ENCODE assay signal across 22 cellular contexts in genomic region chr14:96663491-96664067, GRCh38.
A peak's percentile ranks its signal among the peaks of the same experiment; 100 is the strongest.
DNase-seq lines count a peak whose midpoint lies in the region; ATAC-seq, FAIRE-seq and TF ChIP-seq lines count a peak whose summit lies in the region.
"Had no signal": no experiment of that assay in that cellular context is flagged by ENCODE, and none has a peak within 500 bp of the region (broad histone marks: within the 10 kb centered on the region; RNA-seq: fewer than 3 reads in every experiment).

No MANE protein-coding gene starts in this region.

- H3K9ac ChIP-seq in IMR-90 (ENCODE audit: low read depth, low read length) (no peak overlapping the region), H1 (replicated peaks in 1 of 4; ENCODE audit: extremely low read depth in 1 of 4, low read depth in 3 of 4, low read length in 3 of 4) (no peak overlapping the region)
- H3K9ac ChIP-seq: SK-N-SH had no signal

- 41% methylated on average over 10 of the region's 10 CpGs for WGBS in A549 (ENCODE audit: missing lambda C conversion rate)
- 100% methylated on average over 1 of the region's 10 CpGs; no CpG with 5 or more reads in 1 of the 2 experiments for WGBS in IMR-90 (ENCODE audit: extremely low coverage in 2 of 2, insufficient read length in 1 of 2), 2 experiments
- 92% methylated on average over 10 of the region's 10 CpGs; no CpG with 5 or more reads in 1 of the 2 experiments for WGBS in H1 (ENCODE audit: extremely low coverage in 1 of 2, insufficient coverage in 1 of 2, insufficient read length in 1 of 2, insufficient replicate concordance in 2 of 2, low coverage in 1 of 2, low lambda C conversion rate in 2 of 2, missing lambda C conversion rate in 1 of 2), 2 experiments
- WGBS in transverse colon (ENCODE audit: low coverage in 1 of 2), 2 donors = 80% methylated on average over 3 to 10 of the region's 10 CpGs

- FAIRE-seq in A549 (lab: Jason Lieb, UNC) (no peak), H1 (lab: Jason Lieb, UNC) (no peak), RCC 7860 (lab: Jason Lieb, UNC) (no peak)
- FAIRE-seq: GM19239 had no signal

- H3K23me2 ChIP-seq in H1 (ENCODE audit: low read depth, low read length) = no peaks in the 10 kb centered on the region

- TF ChIP-seq RAD21 in A549 (conservative IDR thresholded peaks at IDR 0.05 in 1 of 2, IDR thresholded peaks at IDR 0.05 in 1 of 2) (no peak), IMR-90 (IDR thresholded peaks at IDR 0.05; ENCODE audit: low read length) (no peak), H1 (IDR thresholded peaks at IDR 0.05 in 1 of 2, conservative IDR thresholded peaks at IDR 0.05 in 1 of 2; ENCODE audit: low read depth in 2 of 2, low read length in 2 of 2) (no peak)

- CTCF ChIA-PET in A549 (lab: Yijun Ruan, JAX) (interaction anchor here (0.6 kb wide), 1 partner anchor 980 kb away, joined by 3 read pairs; no protein-coding TSS in a partner anchor), IMR-90 (lab: Yijun Ruan, JAX) (no interaction called here), PC-9 (lab: Charles Lee) (no interaction called here), H1 (lab: Charles Lee; ENCODE audit: partially characterized antibody) (interaction anchor here (0.6 to 8.0 kb wide), 5 partner anchors 20 to 80 kb away, joined by 3 to 72 read pairs (median 3); no protein-coding TSS in a partner anchor)

- POLR2A ChIA-PET in A549 (lab: Yijun Ruan, JAX) = no interaction called here
- POLR2A ChIA-PET in IMR-90 (lab: Charles Lee; ENCODE audit: unreplicated experiment) = no interaction called here
- POLR2A ChIA-PET in PC-9 (lab: Charles Lee; ENCODE audit: unreplicated experiment) = no interaction called here
- POLR2A ChIA-PET in H1 (lab: Charles Lee; ENCODE audit: partially characterized antibody) = no interaction called here

- H3K79me2 ChIP-seq in PC-9 (ENCODE audit: low read depth) (no peaks in the 10 kb centered on the region), H1 (ENCODE audit: control insufficient read depth in 1 of 2, insufficient read depth in 2 of 2, low read length in 2 of 2) (no peaks in the 10 kb centered on the region)

- H3K23ac ChIP-seq in IMR-90 (ENCODE audit: low read depth, low read length) (no peak overlapping the region), H1 (ENCODE audit: insufficient read length) (no peak overlapping the region)

- DNase-seq in A549 (ENCODE audit: low read depth in 1 of 2, low spot score in 1 of 2) = no peak
- no peak for DNase-seq in IMR-90
- no peak for DNase-seq in PC-9
- DNase-seq in H1 (ENCODE audit: low read depth in 1 of 2, low spot score in 2 of 2) = no peak
- no peak for DNase-seq in GM13976 (ENCODE audit: low spot score)
- DNase-seq in RCC 7860 (ENCODE audit: low spot score) = no peak
- DNase-seq in transverse colon = no peak
- DNase-seq in NCI-H82 treated with DMSO at 0.1 percent for 48 hours (lab: John Stamatoyannopoulos, UW; ENCODE audit: unreplicated experiment) = no peak
- DNase-seq: BE2C, EL, GF-D8, H7, HFFc6, NCI-H1694, NCI-H2081, NCI-H2171, NCI-H446, NCI-H526, SHP77 treated with DMSO at 0.1 percent for 48 hours, SK-N-SH had no signal

- in situ Hi-C loops in IMR-90 (cut with MboI; ENCODE audit: low sequenced_read_pairs) = no loop called here
- in situ Hi-C loops in GM13976 (cut with MboI; ENCODE audit: low sequenced_read_pairs, unreplicated experiment) = no loop called here
- in situ Hi-C loops in transverse colon (cut with MboI; ENCODE audit: low pct_ligation_motif_present in 1 of 4, low pct_unique_long_range_greater_than_20kb in 1 of 4, low sequenced_read_pairs in 3 of 4) = no loop called here

- no peaks in the 10 kb centered on the region for H3K4me1 ChIP-seq in A549
- no peaks in the 10 kb centered on the region for H3K4me1 ChIP-seq in IMR-90 (ENCODE audit: control insufficient read depth, insufficient read depth, low read length)
- no peaks in the 10 kb centered on the region for H3K4me1 ChIP-seq in PC-9 (replicated peaks; ENCODE audit: insufficient read depth)
- H3K4me1 ChIP-seq in H1 (replicated peaks in 1 of 4; ENCODE audit: control insufficient read depth in 3 of 4, insufficient read depth in 4 of 4, low read length in 3 of 4) = peaks cover 5 to 17% (median 6%) of the 10 kb centered on the region in 4 experiments; a peak in 5 of 7 replicates
- H3K4me1 ChIP-seq in transverse colon = no peaks in the 10 kb centered on the region
- H3K4me1 ChIP-seq: BE2C had no signal

- no peak overlapping the region for H3K18ac ChIP-seq in IMR-90 (ENCODE audit: low read depth, low read length)
- H3K18ac ChIP-seq in H1 (ENCODE audit: extremely low read depth, low read length) = no peak overlapping the region

- H3K4ac ChIP-seq in IMR-90 (ENCODE audit: low read depth, low read length) = no peak overlapping the region
- H3K4ac ChIP-seq in H1 (replicated peaks; ENCODE audit: insufficient read length, low read depth, low read length) = no peak overlapping the region

- H2AFZ ChIP-seq in IMR-90 (replicated peaks; ENCODE audit: low read length, poor library complexity) = peak overlapping the region; percentile 49
- peak overlapping the region; percentile 11; the same call in 1 of the 2 replicates for H2AFZ ChIP-seq in PC-9
- H2AFZ ChIP-seq in H1 (ENCODE audit: low read length) = 0 out of 2 replicates have a peak overlapping the region, but pooled peaks have one; percentile 8

- TF ChIP-seq POLR2A in A549 (IDR thresholded peaks at IDR 0.05; ENCODE audit: low read length) (no peak), IMR-90 (IDR thresholded peaks at IDR 0.05; ENCODE audit: low read depth, low read length) (no peak), H1 (IDR thresholded peaks at IDR 0.05; ENCODE audit: control extremely low read depth in 1 of 2, low read depth in 2 of 2, low read length in 2 of 2) (no peak), transverse colon (IDR thresholded peaks at IDR 0.05) (no peak)

- dilution Hi-C loops in IMR-90 (cut with HindIII; ENCODE audit: low sequenced_read_pairs, unreplicated experiment) = no loop called here

- TF ChIP-seq EP300 in A549 (IDR thresholded peaks at IDR 0.05) (no peak), H1 (IDR thresholded peaks at IDR 0.05; ENCODE audit: borderline replicate concordance in 1 of 2, low read depth in 2 of 2, low read length in 2 of 2) (no peak), transverse colon (IDR thresholded peaks at IDR 0.05; ENCODE audit: low read depth) (no peak)

- H2AK9ac ChIP-seq in IMR-90 (replicated peaks; ENCODE audit: low read depth, low read length, poor library complexity) = no peak overlapping the region

- H3K4me2 ChIP-seq in A549 (peak overlapping the region; percentile 19; the same call in 1 of the 3 replicates), IMR-90 (ENCODE audit: low read depth, low read length) (no peak overlapping the region), PC-9 (peak overlapping the region; percentile 42; the same call in 1 of the 2 replicates), H1 (ENCODE audit: insufficient read depth in 1 of 2, low read depth in 2 of 2, low read length in 2 of 2) (no peak overlapping the region)
- H3K4me2 ChIP-seq: SK-N-SH had no signal

- BruUV-seq in IMR-90 (replicated peaks; lab: Mats Ljungman, UMichigan) (no TSS peak), PC-9 (replicated peaks; lab: Mats Ljungman, UMichigan) (no TSS peak)

- H2BK15ac ChIP-seq in IMR-90 (ENCODE audit: low read depth, low read length) = no peak overlapping the region
- H2BK15ac ChIP-seq in H1 (ENCODE audit: low read length) = peak overlapping the region; percentile 18; the same call in 1 of the 2 replicates

- no peak overlapping the region; the same call in 1 of the 2 replicates for H2BK12ac ChIP-seq in H1 (ENCODE audit: low read depth, low read length)

- H4K5ac ChIP-seq in IMR-90 (ENCODE audit: low read depth, low read length) (no peak overlapping the region), H1 (ENCODE audit: insufficient read length, low read depth, low read length) (no peak overlapping the region)

- H4K91ac ChIP-seq in IMR-90 (ENCODE audit: insufficient read depth, low read depth, low read length) (no peak overlapping the region), H1 (replicated peaks; ENCODE audit: insufficient read length, low read length) (no peak overlapping the region)

- H3K56ac ChIP-seq in IMR-90 (ENCODE audit: extremely low read depth, insufficient read depth, low read length) (no peak overlapping the region), H1 (replicated peaks; ENCODE audit: insufficient read length, low read depth, low read length) (no peak overlapping the region)

- no peaks in the 10 kb centered on the region for H3K9me3 ChIP-seq in A549
- no peaks in the 10 kb centered on the region for H3K9me3 ChIP-seq in IMR-90 (ENCODE audit: control insufficient read depth, insufficient read depth, low read length)
- no peaks in the 10 kb centered on the region for H3K9me3 ChIP-seq in PC-9 (ENCODE audit: insufficient read depth, low read depth)
- H3K9me3 ChIP-seq in H1 (ENCODE audit: insufficient read depth in 2 of 2, low read depth in 1 of 2, low read length in 1 of 2) = peaks cover 5 to 6% of the 10 kb centered on the region in 2 experiments
- no peaks in the 10 kb centered on the region for H3K9me3 ChIP-seq in transverse colon
- H3K9me3 ChIP-seq: BE2C, SK-N-SH had no signal

- H3K27ac ChIP-seq in A549 = no peak overlapping the region
- no peak overlapping the region for H3K27ac ChIP-seq in IMR-90 (ENCODE audit: insufficient read depth, low read length)
- no peak overlapping the region for H3K27ac ChIP-seq in PC-9
- H3K27ac ChIP-seq in H1 (ENCODE audit: low read depth, low read length) = no peak overlapping the region
- no peak overlapping the region for H3K27ac ChIP-seq in transverse colon
- H3K27ac ChIP-seq: RWPE1 had no signal

- H3K36me3 ChIP-seq in IMR-90 (ENCODE audit: control insufficient read depth, insufficient read depth, low read length) (no peaks in the 10 kb centered on the region), PC-9 (ENCODE audit: low read depth) (no peaks in the 10 kb centered on the region), H1 (ENCODE audit: control insufficient read depth in 2 of 4, insufficient read depth in 4 of 4, low read length in 3 of 4) (no peaks in the 10 kb centered on the region), transverse colon (no peaks in the 10 kb centered on the region)
- H3K36me3 ChIP-seq: BE2C had no signal

- TF ChIP-seq CTCF in A549 (IDR thresholded peaks at IDR 0.05) = no peak
- no peak for TF ChIP-seq CTCF in IMR-90 (conservative IDR thresholded peaks at IDR 0.05; ENCODE audit: low read depth, low read length)
- TF ChIP-seq CTCF in PC-9 (conservative IDR thresholded peaks at IDR 0.05) = no peak
- TF ChIP-seq CTCF in H1 (IDR thresholded peaks at IDR 0.05; ENCODE audit: control extremely low read depth in 1 of 3, insufficient read depth in 1 of 3, low read depth in 1 of 3, low read length in 3 of 3) = no peak
- TF ChIP-seq CTCF in GM13976 (IDR thresholded peaks at IDR 0.05; ENCODE audit: borderline replicate concordance, control extremely low read depth, extremely low read depth, insufficient read depth, missing control alignments) = no peak
- TF ChIP-seq CTCF in transverse colon (IDR thresholded peaks at IDR 0.05) = no peak

- no peak overlapping the region for H2BK120ac ChIP-seq in IMR-90 (ENCODE audit: low read depth, low read length)
- H2BK120ac ChIP-seq in H1 (replicated peaks; ENCODE audit: low read depth, low read length) = no peak overlapping the region

- H2BK20ac ChIP-seq in IMR-90 (ENCODE audit: low read depth, low read length) (no peak overlapping the region), H1 (ENCODE audit: low read length) (no peak overlapping the region)

- no peaks in the 10 kb centered on the region for H3F3A ChIP-seq in PC-9 (ENCODE audit: insufficient read depth, low read depth)

- H3K9me1 ChIP-seq in IMR-90 (ENCODE audit: insufficient read depth, low read length) = no peaks in the 10 kb centered on the region

- H3K79me1 ChIP-seq in IMR-90 (ENCODE audit: low read depth in 1 of 2, low read length in 2 of 2) = no peaks in the 10 kb centered on the region
- no peaks in the 10 kb centered on the region for H3K79me1 ChIP-seq in H1 (ENCODE audit: low read depth, low read length)

- H3K14ac ChIP-seq in IMR-90 (replicated peaks; ENCODE audit: low read depth, low read length) (no peak overlapping the region), H1 (ENCODE audit: insufficient read length) (no peak overlapping the region)

- H3K27me3 ChIP-seq in IMR-90 (ENCODE audit: control insufficient read depth, insufficient read depth, low read length) (peaks cover 2% of the 10 kb centered on the region; the same call in 1 of the 2 replicates), PC-9 (ENCODE audit: insufficient read depth, low read depth) (peaks cover 50% of the 10 kb centered on the region), H1 (replicated peaks in 1 of 4; ENCODE audit: control insufficient read depth in 3 of 4, extremely low read depth in 1 of 4, insufficient read depth in 3 of 4, low read length in 3 of 4) (no peaks in the 10 kb centered on the region), transverse colon (peaks cover 15% of the 10 kb centered on the region)

- H4K8ac ChIP-seq in IMR-90 (ENCODE audit: low read depth in 2 of 2, low read length in 2 of 2) = no peak overlapping the region
- H4K8ac ChIP-seq in H1 (ENCODE audit: extremely low read depth, insufficient read depth, low read length) = no peak overlapping the region

- no peaks in the 10 kb centered on the region for H3K9me2 ChIP-seq in PC-9 (ENCODE audit: insufficient read depth)
- H3K9me2 ChIP-seq: SK-N-SH had no signal

- H3K4me3 ChIP-seq in A549 (no peak overlapping the region), IMR-90 (ENCODE audit: insufficient read depth, low read depth, low read length) (no peak overlapping the region), PC-9 (no peak overlapping the region; the same call in 1 of the 2 replicates), H1 (ENCODE audit: extremely low read depth in 1 of 4, insufficient read depth in 2 of 4, low read depth in 3 of 4, low read length in 4 of 4) (no peak overlapping the region), transverse colon (no peak overlapping the region)

- H2BK5ac ChIP-seq in IMR-90 (ENCODE audit: low read depth, low read length, poor library complexity, severe bottlenecking) = no peak overlapping the region
- no peak overlapping the region for H2BK5ac ChIP-seq in H1 (ENCODE audit: low read depth, low read length)

- ATAC-seq in A549 (peak in 1 of 2 experiments; percentile 47; a peak in 2 of 6 replicates), IMR-90 (ENCODE audit: low read depth) (no peak)

- no peak overlapping the region for H2AK5ac ChIP-seq in IMR-90 (ENCODE audit: low read depth, low read length)
- H2AK5ac ChIP-seq in H1 (ENCODE audit: low read depth, low read length) = no peak overlapping the region

- H4K20me1 ChIP-seq in IMR-90 (ENCODE audit: insufficient read depth, low read length) (no peaks in the 10 kb centered on the region), PC-9 (ENCODE audit: insufficient read depth) (no peaks in the 10 kb centered on the region), H1 (replicated peaks in 1 of 2; ENCODE audit: control insufficient read depth in 1 of 2, insufficient read depth in 2 of 2, low read length in 2 of 2) (no peaks in the 10 kb centered on the region)

- intact Hi-C loops in IMR-90 (cut with micrococcal nuclease) (no loop called here), PC-9 (cut with micrococcal nuclease; ENCODE audit: unreplicated experiment) (no loop called here), transverse colon (cut with DNase I; ENCODE audit: low total_unique reads) (no loop called here)

Comparison
In these comparisons a context has a peak if more than half of its experiments do, and no peak if none do; other contexts are left out.
1. H3K4me2 ChIP-seq: peak in A549 (single experiment) and PC-9 (single experiment); none in IMR-90 (single experiment) and H1 (0 of 2).
2. CTCF ChIA-PET loops: an anchor here in A549 (0.6 kb wide) and H1 (0.6 to 8.0 kb wide); none called in IMR-90 and PC-9.
3. Of the 18 proteins assayed by ChIP-seq in both H1 and A549: peak only in H1: RFX5; only in A549: none; in both: USF2; in neither: 16.
4. Peak in every context shown above with its lines, with median percentiles within 50 percentile points of each other: H2AFZ ChIP-seq.